In the genomic region with DNA sequence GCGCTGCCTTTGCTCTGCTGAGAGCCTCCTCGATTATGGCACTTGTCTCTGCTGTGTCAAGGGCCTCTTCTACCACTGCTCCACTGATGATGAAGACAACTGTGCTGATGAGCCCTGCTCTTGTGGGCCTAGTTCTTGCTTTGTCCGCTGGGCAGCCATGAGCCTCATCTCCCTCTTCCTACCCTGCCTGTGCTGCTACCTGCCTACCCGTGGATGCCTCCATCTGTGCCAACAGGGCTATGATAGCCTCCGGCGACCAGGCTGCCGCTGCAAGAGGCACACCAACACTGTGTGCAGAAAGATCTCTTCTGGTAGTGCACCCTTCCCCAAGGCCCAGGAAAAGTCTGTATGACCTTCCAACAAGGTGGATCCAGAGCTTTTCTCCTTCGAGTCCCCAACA, we compare ENCODE assay signal across 9 cellular contexts.
"Had no signal": no experiment of that assay in that cellular context is flagged by ENCODE, and none has a peak within 500 bp of the region (broad histone marks: within the 10 kb centered on the region; RNA-seq: fewer than 3 reads in every experiment).

No MANE protein-coding gene starts in this region.

- H3K4me1 Mint-ChIP-seq: IgD-negative memory B cell had no signal

- H3K9me3 ChIP-seq: HAP-1 had no signal

- H3K27me3 Mint-ChIP-seq: IgD-negative memory B cell had no signal

- H3K27ac ChIP-seq: GM23248, HL-60 had no signal

- H3K36me3 ChIP-seq: HAP-1 had no signal

- DNase-seq: GM23248, GOT3, H7, HFFc6 had no signal

- ATAC-seq: HCT116, HepG2 had no signal

- H3K9me3 Mint-ChIP-seq: IgD-negative memory B cell had no signal

- H3K27ac Mint-ChIP-seq: HFFc6, IgD-negative memory B cell had no signal

- H3K4me3 Mint-ChIP-seq: HFFc6, IgD-negative memory B cell had no signal

- H3K4me3 ChIP-seq: GM23248, HAP-1 had no signal
